ENCODE assay signal across 18 cellular contexts in genomic region chr3:94647131-94647530, GRCh38.
A peak's percentile ranks its signal among the peaks of the same experiment; 100 is the strongest.
DNase-seq lines count a peak whose midpoint lies in the region; ATAC-seq and TF ChIP-seq lines count a peak whose summit lies in the region.
"Had no signal": no experiment of that assay in that cellular context is flagged by ENCODE, and none has a peak within 500 bp of the region (broad histone marks: within the 10 kb centered on the region; RNA-seq: fewer than 3 reads in every experiment).

No MANE protein-coding gene starts in this region.

- no peaks in the 10 kb centered on the region for H3K36me3 ChIP-seq in PC-3 (ENCODE audit: low read depth, low read length)
- H3K36me3 ChIP-seq: BLaER1 had no signal

- H3K4me2 ChIP-seq in PC-3 (ENCODE audit: low read length), result no peak overlapping the region
- H3K4me2 ChIP-seq: BLaER1 had no signal

- no peaks in the 10 kb centered on the region for H3K9me3 ChIP-seq in PC-3 (ENCODE audit: low read length)
- H3K9me3 ChIP-seq: BLaER1 had no signal

- DNase-seq in DMS53 (lab: John Stamatoyannopoulos, UW) (peak; percentile 51), DMS53 treated with DMSO at 0.1 percent for 48 hours (lab: John Stamatoyannopoulos, UW; ENCODE audit: unreplicated experiment) (no peak), PC-3 (peak; percentile 47), dermis microvascular lymphatic vessel endothelial cell (ENCODE audit: low read depth in 2 of 2) (peak; percentile 4 to 21), kidney glomerular epithelial cell (lab: John Stamatoyannopoulos, UW) (peak; percentile 72), GM19238 (ENCODE audit: insufficient read length, low spot score) (no peak), NOMO-1 treated with dmso at 0.1 percent for 144 hours (lab: John Stamatoyannopoulos, UW; ENCODE audit: unreplicated experiment) (no peak), DMS 273 (lab: John Stamatoyannopoulos, UW; ENCODE audit: unreplicated experiment) (no peak)
- DNase-seq: CD8-positive, alpha-beta memory T cell; DMS153; GM23248; NCI-H1436 treated with DMSO at 0.1 percent for 48 hours; NCI-H2227 treated with DMSO at 0.1 percent for 48 hours; NCI-H774; SHP77 treated with DMSO at 0.1 percent for 48 hours had no signal

- no peaks in the 10 kb centered on the region for H3K9me2 ChIP-seq in PC-3 (replicated peaks; ENCODE audit: low read length)

- CTCF ChIA-PET in PC-3 (lab: Charles Lee), result no interaction called here

- 0 out of 2 replicates have a peak overlapping the region, but pooled peaks have one; percentile 7 for H3K27ac ChIP-seq in PC-3 (ENCODE audit: low read length)
- H3K27ac ChIP-seq: BLaER1, GM23248 had no signal

- H4K20me1 ChIP-seq in PC-3 (ENCODE audit: low read length), result no peaks in the 10 kb centered on the region
- H4K20me1 ChIP-seq: BLaER1 had no signal

- no peaks in the 10 kb centered on the region for H3K79me2 ChIP-seq in PC-3 (ENCODE audit: low read length)

- H3K4me1 ChIP-seq in PC-3 (ENCODE audit: insufficient read depth, low read length), result peaks cover 11% of the 10 kb centered on the region; the same call in 1 of the 2 replicates
- H3K4me1 ChIP-seq: BLaER1 had no signal

- no peaks in the 10 kb centered on the region for H3F3A ChIP-seq in PC-3 (ENCODE audit: low read length, unreplicated experiment)

- no peak overlapping the region for H2AFZ ChIP-seq in PC-3 (ENCODE audit: low read length)
- H2AFZ ChIP-seq: GM23248 had no signal

- no peak for ATAC-seq in PC-3
- ATAC-seq: GM12878, HCT116 had no signal

- H3K9ac ChIP-seq in PC-3 (ENCODE audit: low read length), result no peak overlapping the region
- H3K9ac ChIP-seq: BLaER1, GM23248 had no signal

- intact Hi-C loops in PC-3 (cut with micrococcal nuclease), result no loop called here

- no peak for TF ChIP-seq CTCF in PC-3 (conservative IDR thresholded peaks at IDR 0.05; ENCODE audit: low read depth, low read length)

- no peaks in the 10 kb centered on the region for H3K27me3 ChIP-seq in PC-3 (ENCODE audit: low read length)
- H3K27me3 ChIP-seq: BLaER1 had no signal

- no peak overlapping the region for H3K4me3 ChIP-seq in PC-3 (ENCODE audit: low read length)
- H3K4me3 ChIP-seq: BLaER1, GM12878, GM23248 had no signal

- POLR2A ChIA-PET in PC-3 (lab: Charles Lee; ENCODE audit: unreplicated experiment), result no interaction called here

- BruUV-seq in PC-3 (replicated peaks; lab: Mats Ljungman, UMichigan), result no TSS peak

Comparison
In these comparisons a context has a peak if more than half of its experiments do, and no peak if none do; other contexts are left out.
1. DNase-seq: peak in DMS53 (single experiment), PC-3 (single experiment), dermis microvascular lymphatic vessel endothelial cell (2 of 2) and kidney glomerular epithelial cell (single experiment); none in DMS53 treated with DMSO at 0.1 percent for 48 hours (single experiment), GM19238 (single experiment), NOMO-1 treated with dmso at 0.1 percent for 144 hours (single experiment) and DMS 273 (single experiment).